ENCODE assay signal across 21 cellular contexts in genomic region chr18:66136039-66136438, GRCh38.
DNase-seq lines count a peak whose midpoint lies in the region; ATAC-seq, FAIRE-seq and TF ChIP-seq lines count a peak whose summit lies in the region.
"Had no signal": no experiment of that assay in that cellular context is flagged by ENCODE, and none has a peak within 500 bp of the region (broad histone marks: within the 10 kb centered on the region; RNA-seq: fewer than 3 reads in every experiment).

No MANE protein-coding gene starts in this region.

- H3K4me1 ChIP-seq in A673 (ENCODE audit: insufficient read depth, low read length, poor library complexity, severe bottlenecking) (no peaks in the 10 kb centered on the region), HUES6 (ENCODE audit: control insufficient read depth, insufficient read depth, low read length) (peaks cover 12% of the 10 kb centered on the region), astrocyte (ENCODE audit: insufficient read depth, low read length) (no peaks in the 10 kb centered on the region), vagina (no peaks in the 10 kb centered on the region)
- H3K4me1 ChIP-seq: Peyer's patch, right lobe of liver, uterus had no signal

- no TSS peak for BruUV-seq in A673 (replicated peaks; lab: Mats Ljungman, UMichigan)

- H2AFZ ChIP-seq in astrocyte (ENCODE audit: low read depth, low read length), result no peak overlapping the region

- H3K4me1 Mint-ChIP-seq in astrocyte (ENCODE audit: low read depth, unreplicated experiment), result peaks cover 19% of the 10 kb centered on the region

- DNase-seq in A673 (ENCODE audit: low spot score) (peak; percentile 66), astrocyte (ENCODE audit: low read depth) (peak; percentile 32), islet precursor cell (peak; percentile 58), Kasumi-1 (lab: John Stamatoyannopoulos, UW) (no peak), vagina (ENCODE audit: extremely low spot score in 2 of 2) (no peak)
- DNase-seq: CD8-positive, alpha-beta T cell; EL; foreskin fibroblast; NCI-H2029; NCI-H526 treated with DMSO at 0.1 percent for 48 hours; nephron progenitor cell; Peyer's patch; right lobe of liver; stimulated activated CD4-positive, alpha-beta T cell treated with anti-CD3 and anti-CD28 coated beads, Interleukin-1b, Interleukin-23, amount 100 ng/mL, for 48 hours; SW 1271; uterus had no signal

- H3K27ac Mint-ChIP-seq in astrocyte (ENCODE audit: unreplicated experiment), result peak overlapping the region; percentile 90
- H3K27ac Mint-ChIP-seq: activated T-helper 1 cell treated with anti-CD3 and anti-CD28 coated beads, Interleukin-12 subunit alpha, Interleukin-12 subunit beta, Interleukin-2, Interleukin-4 antibody, amounts not matched to agents 30 ng/mL and 10 ng/mL and 1 ng/mL, durations not matched to agents 14 hours and 24 hours and 36 hours; CD8-positive, alpha-beta T cell; nephron progenitor cell had no signal

- H3K4me3 ChIP-seq in A673 (ENCODE audit: low read depth, low read length, poor library complexity, severe bottlenecking) (no peak overlapping the region), HUES6 (ENCODE audit: low read depth, low read length) (no peak overlapping the region), astrocyte (ENCODE audit: insufficient read depth, low read depth, low read length) (no peak overlapping the region), vagina (no peak overlapping the region)
- H3K4me3 ChIP-seq: Peyer's patch, right lobe of liver, uterus had no signal

- H3K4me2 ChIP-seq in astrocyte (ENCODE audit: low read length), result no peak overlapping the region

- H3K27me3 Mint-ChIP-seq in astrocyte (ENCODE audit: low read depth, unreplicated experiment), result no peaks in the 10 kb centered on the region

- no peaks in the 10 kb centered on the region for H3K9me3 Mint-ChIP-seq in astrocyte (ENCODE audit: unreplicated experiment)
- H3K9me3 Mint-ChIP-seq: activated T-helper 1 cell treated with anti-CD3 and anti-CD28 coated beads, Interleukin-12 subunit alpha, Interleukin-12 subunit beta, Interleukin-2, Interleukin-4 antibody, amounts not matched to agents 30 ng/mL and 10 ng/mL and 1 ng/mL, durations not matched to agents 14 hours and 24 hours and 36 hours; nephron progenitor cell had no signal

- no peak overlapping the region for H3K27ac ChIP-seq in A673 (ENCODE audit: low read depth, low read length, poor library complexity, severe bottlenecking)
- peak overlapping the region; percentile 73 for H3K27ac ChIP-seq in HUES6 (ENCODE audit: low read depth, low read length)
- no peak overlapping the region for H3K27ac ChIP-seq in astrocyte (ENCODE audit: low read depth, low read length)
- no peak overlapping the region for H3K27ac ChIP-seq in vagina
- H3K27ac ChIP-seq: Peyer's patch, right lobe of liver, uterus had no signal

- no peak for FAIRE-seq in astrocyte (lab: Jason Lieb, UNC)
- FAIRE-seq: endometrium had no signal

- no peaks in the 10 kb centered on the region for H3K36me3 Mint-ChIP-seq in astrocyte (ENCODE audit: low read depth, unreplicated experiment)
- H3K36me3 Mint-ChIP-seq: CD8-positive, alpha-beta T cell had no signal

- H3K36me3 ChIP-seq in A673 (ENCODE audit: insufficient read depth, low read length, poor library complexity, severe bottlenecking) (no peaks in the 10 kb centered on the region), HUES6 (ENCODE audit: control insufficient read depth, insufficient read depth, low read length) (no peaks in the 10 kb centered on the region), astrocyte (ENCODE audit: insufficient read depth, low read length) (no peaks in the 10 kb centered on the region), vagina (no peaks in the 10 kb centered on the region)
- H3K36me3 ChIP-seq: Peyer's patch, right lobe of liver, uterus had no signal

- ATAC-seq in HG03280 (IDR thresholded peaks at IDR 0.05; ENCODE audit: unreplicated experiment) (no peak), HG02588 (IDR thresholded peaks at IDR 0.05; ENCODE audit: unreplicated experiment) (no peak)
- ATAC-seq: CD8-positive, alpha-beta T cell; right lobe of liver had no signal

- TF ChIP-seq CTCF in A673 (conservative IDR thresholded peaks at IDR 0.05; ENCODE audit: low read depth, low read length) (no peak), astrocyte (IDR thresholded peaks at IDR 0.05; ENCODE audit: insufficient read depth, low read depth, low read length) (no peak), vagina (IDR thresholded peaks at IDR 0.05) (no peak)

- no peaks in the 10 kb centered on the region for H4K20me1 ChIP-seq in astrocyte (ENCODE audit: insufficient read depth, low read length)

- intact Hi-C loops in A673 (cut with micrococcal nuclease; ENCODE audit: unreplicated experiment), result no loop called here
- intact Hi-C loops in vagina (cut with DNase I), result no loop called here

- no peak for TF ChIP-seq POLR2A in vagina (IDR thresholded peaks at IDR 0.05)

- H3K4me3 Mint-ChIP-seq in astrocyte (ENCODE audit: unreplicated experiment), result no peak overlapping the region
- H3K4me3 Mint-ChIP-seq: activated T-helper 1 cell treated with anti-CD3 and anti-CD28 coated beads, Interleukin-12 subunit alpha, Interleukin-12 subunit beta, Interleukin-2, Interleukin-4 antibody, amounts not matched to agents 30 ng/mL and 10 ng/mL and 1 ng/mL, durations not matched to agents 14 hours and 24 hours and 36 hours; CD8-positive, alpha-beta T cell; nephron progenitor cell had no signal

- H3K27me3 ChIP-seq in A673 (replicated peaks; ENCODE audit: insufficient read depth, low read depth, low read length, poor library complexity) (no peaks in the 10 kb centered on the region), HUES6 (ENCODE audit: control insufficient read depth, insufficient read depth, low read length) (no peaks in the 10 kb centered on the region), astrocyte (ENCODE audit: insufficient read depth, low read length) (no peaks in the 10 kb centered on the region), vagina (no peaks in the 10 kb centered on the region)
- H3K27me3 ChIP-seq: Peyer's patch, right lobe of liver, uterus had no signal

- H3K79me2 ChIP-seq in astrocyte (ENCODE audit: insufficient read depth, low read length), result no peaks in the 10 kb centered on the region

- POLR2A ChIA-PET in A673 (lab: Charles Lee; ENCODE audit: low non-redundant PET), result no interaction called here

- H3K9ac ChIP-seq in HUES6 (ENCODE audit: low read length), result no peak overlapping the region
- H3K9ac ChIP-seq in astrocyte (ENCODE audit: low read length), result no peak overlapping the region

- CTCF ChIA-PET in A673 (lab: Charles Lee), result no interaction called here

- H3K9me3 ChIP-seq in A673 (ENCODE audit: low read depth, low read length, poor library complexity, severe bottlenecking) (no peaks in the 10 kb centered on the region), HUES6 (ENCODE audit: control insufficient read depth, insufficient read depth, low read depth, low read length) (no peaks in the 10 kb centered on the region), astrocyte (ENCODE audit: insufficient read depth, low read depth, low read length) (no peaks in the 10 kb centered on the region), vagina (no peaks in the 10 kb centered on the region)
- H3K9me3 ChIP-seq: Peyer's patch, right lobe of liver, uterus had no signal

Comparison
In these comparisons a context has a peak if more than half of its experiments do, and no peak if none do; other contexts are left out.
1. DNase-seq: peak in A673 (single experiment), astrocyte (single experiment) and islet precursor cell (single experiment); none in Kasumi-1 (0 of 2) and vagina (0 of 2).